In the genomic region with DNA sequence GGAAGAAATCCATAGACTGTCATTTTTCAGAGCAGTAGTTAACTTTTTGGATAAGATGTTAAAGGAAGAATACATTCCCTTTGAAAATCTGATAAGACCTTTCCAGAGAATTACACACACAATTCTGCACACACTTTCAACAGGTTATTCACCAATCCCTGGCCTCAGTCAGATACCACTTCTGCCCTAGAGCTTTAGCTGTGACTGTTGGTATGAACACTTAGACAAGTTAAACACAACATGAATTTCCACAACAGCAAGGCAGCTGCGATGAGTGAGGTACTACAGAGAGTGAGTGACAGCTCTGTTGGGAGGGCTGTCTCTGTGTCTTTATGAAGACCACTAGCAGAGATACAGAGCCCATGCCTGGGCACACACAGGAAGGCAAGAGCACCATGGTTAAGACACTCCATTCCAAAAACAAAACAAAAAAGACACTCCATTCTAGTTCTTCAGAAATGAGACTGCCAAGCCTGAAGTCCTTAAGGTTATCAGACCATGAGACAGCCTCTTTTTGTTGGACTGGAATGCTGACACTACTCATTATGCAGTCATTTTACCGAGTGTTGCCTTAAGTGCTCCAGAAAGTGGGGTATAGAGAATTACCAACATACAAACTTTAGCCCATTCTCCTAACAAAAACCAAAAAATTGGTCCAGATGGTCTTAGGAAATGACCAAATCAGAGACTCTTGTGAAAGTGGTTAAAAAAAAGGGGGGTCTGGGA, we compare ENCODE assay signal across 17 cellular contexts. TPM values are rescaled to one million over a fixed set of nuclear protein-coding genes. Genes with fewer than 3 reads are reported as not detected.
A peak's percentile ranks its signal among the peaks of the same experiment; 100 is the strongest.
DNase-seq lines count a peak whose midpoint lies in the region; ATAC-seq, FAIRE-seq and TF ChIP-seq lines count a peak whose summit lies in the region.
"Had no signal": no experiment of that assay in that cellular context is flagged by ENCODE, and none has a peak within 500 bp of the region (broad histone marks: within the 10 kb centered on the region; RNA-seq: fewer than 3 reads in every experiment).

No MANE protein-coding gene starts in this region.

- TF ChIP-seq POLR2A in K562 (conservative IDR thresholded peaks at IDR 0.05) = no peak

- H3K4me3 ChIP-seq in K562 = no peak overlapping the region
- no peak overlapping the region for H3K4me3 ChIP-seq in subcutaneous abdominal adipose tissue (ENCODE audit: low read depth in 1 of 5, low read length in 5 of 5)
- H3K4me3 ChIP-seq in mucosa of descending colon = no peak overlapping the region
- H3K4me3 ChIP-seq: BLaER1, vagina had no signal

- no TSS peak for BruUV-seq in K562 (replicated peaks; lab: Mats Ljungman, UMichigan)

- DNase-seq in K562 (ENCODE audit: extremely low read depth in 1 of 4, low spot score in 3 of 4) (no peak), kidney glomerular epithelial cell (lab: John Stamatoyannopoulos, UW) (peak; percentile 43), NK-92 (lab: John Stamatoyannopoulos, UW; ENCODE audit: unreplicated experiment) (no peak), mucosa of descending colon (no peak)
- DNase-seq: activated naive CD4-positive, alpha-beta T cell treated with Interleukin-2 at 50 U/mL for 16 hours; central memory CD4-positive, alpha-beta T cell; DND-41; NCI-H1417; occipital lobe had no signal

- POLR2A ChIA-PET in K562 (lab: Yijun Ruan, JAX) = no interaction called here

- no peaks in the 10 kb centered on the region for H3K9me1 ChIP-seq in K562 (ENCODE audit: control insufficient read depth, insufficient read depth, low read length)

- peak; percentile 63 for FAIRE-seq in K562 (lab: Jason Lieb, UNC)
- FAIRE-seq: GM12891, TTC549 had no signal

- H3K4me2 ChIP-seq in K562 (ENCODE audit: insufficient read depth, low read length) = no peak overlapping the region
- H3K4me2 ChIP-seq: BLaER1 had no signal

- in situ Hi-C loops in K562 (cut with MboI) = no loop called here

- TF ChIP-seq CTCF in K562 (IDR thresholded peaks at IDR 0.05 in 2 of 3, conservative IDR thresholded peaks at IDR 0.05 in 1 of 3; ENCODE audit: insufficient read depth in 2 of 3, low read depth in 1 of 3, low read length in 3 of 3) (no peak), mucosa of descending colon (IDR thresholded peaks at IDR 0.05) (no peak)

- H3K9ac ChIP-seq in K562 (ENCODE audit: insufficient read depth in 1 of 2, low read depth in 2 of 2, low read length in 2 of 2) (no peak overlapping the region), subcutaneous abdominal adipose tissue (ENCODE audit: low read length in 5 of 5) (no peak overlapping the region)
- H3K9ac ChIP-seq: BLaER1 had no signal

- CTCF ChIA-PET in K562 (lab: Yijun Ruan, JAX; ENCODE audit: low intra/inter-chr PET ratio) = interaction anchor here (0.6 kb wide), 1 partner anchor 249 kb away, joined by 3 read pairs; the partner anchor contains the start of gene RAI1

- 27% methylated on average over 1 of the region's 2 CpGs for WGBS in K562 (ENCODE audit: insufficient coverage, low coverage, missing lambda C conversion rate)

- no peak overlapping the region for H3K27ac ChIP-seq in K562 (ENCODE audit: extremely low read depth, low read depth, low read length)
- H3K27ac ChIP-seq in subcutaneous abdominal adipose tissue (ENCODE audit: low read depth, low read length) = peak overlapping the region; percentile 49
- H3K27ac ChIP-seq: BLaER1, vagina had no signal

- H2AFZ ChIP-seq in K562 (ENCODE audit: low read depth, low read length) = no peak overlapping the region

- TF ChIP-seq EP300 in Ishikawa (IDR thresholded peaks at IDR 0.05; ENCODE audit: borderline replicate concordance) = no peak
- no peak for TF ChIP-seq EP300 in K562 (IDR thresholded peaks at IDR 0.05; ENCODE audit: low read length)

- no peak for TF ChIP-seq RAD21 in Ishikawa (IDR thresholded peaks at IDR 0.05; ENCODE audit: low read depth)
- no peak for TF ChIP-seq RAD21 in K562 (CRISPR knock-in tag; conservative IDR thresholded peaks at IDR 0.05 in 1 of 2, IDR thresholded peaks at IDR 0.05 in 1 of 2)

- intact Hi-C loops in K562 (cut with micrococcal nuclease) (no loop called here), mucosa of descending colon (cut with DNase I, micrococcal nuclease) (no loop called here)

- H3K27me3 ChIP-seq in K562 (ENCODE audit: control insufficient read depth in 2 of 2, insufficient read depth in 2 of 2, low read length in 2 of 2) (no peaks in the 10 kb centered on the region), subcutaneous abdominal adipose tissue (ENCODE audit: control insufficient read depth in 5 of 5, insufficient read depth in 4 of 5, low read length in 5 of 5) (no peaks in the 10 kb centered on the region)
- H3K27me3 ChIP-seq: BLaER1, vagina had no signal

- H3K9me3 ChIP-seq in K562 (replicated peaks; ENCODE audit: control insufficient read depth, insufficient read depth, low read depth, low read length) = no peaks in the 10 kb centered on the region
- no peaks in the 10 kb centered on the region for H3K9me3 ChIP-seq in subcutaneous abdominal adipose tissue (ENCODE audit: control insufficient read depth in 5 of 5, low read length in 5 of 5)
- no peaks in the 10 kb centered on the region for H3K9me3 ChIP-seq in mucosa of descending colon
- H3K9me3 ChIP-seq: BLaER1, vagina had no signal

- H3K36me3 ChIP-seq in K562 (ENCODE audit: control insufficient read depth, insufficient read depth, low read length) (no peaks in the 10 kb centered on the region), subcutaneous abdominal adipose tissue (ENCODE audit: control insufficient read depth in 5 of 5, insufficient read depth in 5 of 5, low read length in 5 of 5) (no peaks in the 10 kb centered on the region), mucosa of descending colon (ENCODE audit: low read depth) (no peaks in the 10 kb centered on the region)
- H3K36me3 ChIP-seq: BLaER1 had no signal

- no peaks in the 10 kb centered on the region for H4K20me1 ChIP-seq in K562 (replicated peaks; ENCODE audit: control insufficient read depth, insufficient read depth, low read length)
- H4K20me1 ChIP-seq: BLaER1 had no signal

- ATAC-seq in K562 (peak; percentile 37; the same call in 1 of the 3 replicates), GM19035 (IDR thresholded peaks at IDR 0.05; ENCODE audit: unreplicated experiment) (no peak), mucosa of descending colon (no peak), GM18867 (IDR thresholded peaks at IDR 0.05; ENCODE audit: unreplicated experiment) (no peak)

- H3K4me1 ChIP-seq in K562 (replicated peaks in 1 of 2; ENCODE audit: control insufficient read depth in 2 of 2, insufficient read depth in 2 of 2, low read length in 2 of 2) (peaks cover 0 to 9% of the 10 kb centered on the region in 2 experiments; a peak in 3 of 5 replicates), subcutaneous abdominal adipose tissue (ENCODE audit: control insufficient read depth in 5 of 5, insufficient read depth in 5 of 5, low read length in 5 of 5) (peaks cover 0 to 21% (median 12%) of the 10 kb centered on the region in 5 donors), mucosa of descending colon (ENCODE audit: low read depth) (no peaks in the 10 kb centered on the region)

- H3K79me2 ChIP-seq in K562 (ENCODE audit: control insufficient read depth, insufficient read depth, low read length) = no peaks in the 10 kb centered on the region

TF ChIP-seq in Ishikawa, 13 proteins besides CTCF, POLR2A, EP300 and RAD21:
- TF ChIP-seq CREB1 (IDR thresholded peaks at IDR 0.05; ENCODE audit: low read depth) (no peak), TEAD4 (IDR thresholded peaks at IDR 0.05) (peak; percentile 34; the same call in 1 of the 2 replicates)

TF ChIP-seq in K562, 482 proteins besides CTCF, POLR2A, EP300 and RAD21 (continues in another document):
- TF ChIP-seq MAFG (tag; conservative IDR thresholded peaks at IDR 0.05) (peak; percentile 37), ZNF316 (IDR thresholded peaks at IDR 0.05) (peak; percentile 68), ZNF133 (CRISPR knock-in tag; IDR thresholded peaks at IDR 0.05) (no peak)

RNA-seq across cellular contexts. Expression of gene TOM1L2, which starts 42.4 kb away (rescaled TPM):
- total RNA-seq in K562 (2011; cell fraction: chromatin; rRNA removed; ENCODE audit: low replicate concordance) = 26.4 and 33.5 TPM in 2 replicates
- total RNA-seq in K562 (2011; cell fraction: nucleolus; rRNA removed) = 13.0 and 15.5 TPM in 2 replicates
- total RNA-seq in K562 (2011; cell fraction: nucleoplasm; rRNA removed) = 17.5 and 22.1 TPM in 2 replicates
- total RNA-seq in K562 (2014; rRNA removed) = 2.0 and 3.1 TPM in 2 replicates
- 1.8 and 2.5 TPM in 2 replicates for total RNA-seq in K562 (2014; rRNA removed; fragmentation: Illumina TruSeq; extraction: Trizol)
- total RNA-seq in K562 (2015; rRNA removed; fragmentation: Illumina TruSeq; extraction: Trizol) = 2.5 and 3.2 TPM in 2 replicates
- 4.8 and 6.0 TPM in 2 replicates for total RNA-seq in K562 (2021)
- polyA plus RNA-seq in K562 (2011; rRNA removed) = 3.7 and 5.7 TPM in 2 replicates
- polyA plus RNA-seq in K562 (2011; cell fraction: cytosol; rRNA removed) = 3.4 and 4.4 TPM in 2 replicates
- 9.0 and 14.2 TPM in 2 replicates for polyA plus RNA-seq in K562 (2011; cell fraction: nucleus; rRNA removed)
- polyA plus RNA-seq in K562 (2012) = 4.5 and 5.8 TPM in 2 replicates
- polyA plus RNA-seq in K562 (2014; fragmentation: Illumina TruSeq; extraction: Trizol) = 3.8 and 4.4 TPM in 2 replicates
- under 1 TPM; 0.07 to 0.42 TPM for polyA plus RNA-seq in K562 (2014; fragmentation: Nextera tagmentation; extraction: Ambion mirVana)
- 2.3 and 4.4 TPM in 2 replicates for polyA plus RNA-seq in K562 (2014; rRNA removed)
- 6.1 and 6.7 TPM in 2 replicates for polyA minus RNA-seq in K562 (2011; rRNA and poly(A)+ RNA removed)
- 2.1 and 6.0 TPM in 2 replicates for polyA minus RNA-seq in K562 (2011; cell fraction: cytosol; rRNA and poly(A)+ RNA removed)
- polyA minus RNA-seq in K562 (2011; cell fraction: nucleus; rRNA and poly(A)+ RNA removed) = 6.7 and 7.8 TPM in 2 replicates
- total RNA-seq in mucosa of descending colon = 100 to 1,000 TPM in 1 of 3 donors, 10 to 100 TPM in 2; 67.8 to 101 (median 87.7) TPM

RNA-seq across cellular contexts. Expression of gene DRC3, which starts 42.8 kb away (rescaled TPM):
- 1.1 and 1.3 TPM in 2 replicates for total RNA-seq in K562 (2011; cell fraction: chromatin; rRNA removed; ENCODE audit: low replicate concordance)
- total RNA-seq in K562 (2011; cell fraction: nucleolus; rRNA removed) = 0.83 and 1.1 TPM in 2 replicates
- total RNA-seq in K562 (2011; cell fraction: nucleoplasm; rRNA removed) = 0.88 and 1.8 TPM in 2 replicates
- total RNA-seq in K562 (2014; rRNA removed) (0.65 TPM in 1 of 2 replicates, not detected in the other), K562 (2014; rRNA removed; fragmentation: Illumina TruSeq; extraction: Trizol) (0.54 TPM in 1 of 2 replicates, not detected in the other), K562 (2015; rRNA removed; fragmentation: Illumina TruSeq; extraction: Trizol) (0.23 TPM in 1 of 2 replicates, not detected in the other), K562 (2021) (0.13 TPM in 1 of 2 replicates, not detected in the other), mucosa of descending colon (1 to 10 TPM; 1.0 to 3.3 (median 1.4) TPM)
- polyA plus RNA-seq in K562 (2011; rRNA removed) (0.03 and 0.10 TPM in 2 replicates), K562 (2014; fragmentation: Illumina TruSeq; extraction: Trizol) (0.40 and 0.49 TPM in 2 replicates), K562 (2014; fragmentation: Nextera tagmentation; extraction: Ambion mirVana) (under 1 TPM; 0.13 to 0.46 TPM), K562 (2014; rRNA removed) (0.16 and 0.84 TPM in 2 replicates)
- polyA plus RNA-seq in K562 (2011; cell fraction: cytosol; rRNA removed) = 0.01 and 0.03 TPM in 2 replicates
- 0.24 and 0.85 TPM in 2 replicates for polyA plus RNA-seq in K562 (2011; cell fraction: nucleus; rRNA removed)
- 0.79 and 0.94 TPM in 2 replicates for polyA plus RNA-seq in K562 (2012)
- polyA minus RNA-seq in K562 (2011; rRNA and poly(A)+ RNA removed) = 0.15 and 0.21 TPM in 2 replicates
- not detected in 2 replicates for polyA minus RNA-seq in K562 (2011; cell fraction: cytosol; rRNA and poly(A)+ RNA removed)
- 0.22 and 0.27 TPM in 2 replicates for polyA minus RNA-seq in K562 (2011; cell fraction: nucleus; rRNA and poly(A)+ RNA removed)
